ENCODE assay signal across 22 cellular contexts in genomic region chr15:56868251-56868650, GRCh38.
"Had no signal": no experiment of that assay in that cellular context is flagged by ENCODE, and none has a peak within 500 bp of the region (broad histone marks: within the 10 kb centered on the region; RNA-seq: fewer than 3 reads in every experiment).

No MANE protein-coding gene starts in this region.

- H3K27ac ChIP-seq: colonic mucosa, left ventricle myocardium inferior, lower lobe of right lung, pancreas, prostate gland, right lobe of liver, testis, tibial nerve, upper lobe of right lung had no signal

- H3K27ac Mint-ChIP-seq: naive B cell; nephron; stimulated activated effector memory CD8-positive, alpha-beta T cell treated with anti-CD3 and anti-CD28 coated beads, Interleukin-12 subunit alpha, Interleukin-12 subunit beta, amount 100 ng/mL, for 72 hours; stimulated activated naive CD8-positive, alpha-beta T cell treated with anti-CD3 and anti-CD28 coated beads, Interleukin-15, amount 100 ng/mL, for 72 hours had no signal

- H3K27me3 Mint-ChIP-seq: naive B cell; stimulated activated naive CD8-positive, alpha-beta T cell treated with anti-CD3 and anti-CD28 coated beads, Interleukin-15, amount 100 ng/mL, for 72 hours had no signal

- FAIRE-seq: pancreas had no signal

- DNase-seq: colonic mucosa; effector CD8-positive, alpha-beta T cell; gastrocnemius medialis; glutamatergic neuron; islet precursor cell; left ventricle myocardium inferior; lower lobe of right lung; mesenchymal stem cell; naive B cell; occipital lobe; pancreas; retina; right lobe of liver; stimulated activated CD4-positive, alpha-beta T cell treated with anti-CD3 and anti-CD28 coated beads, Interleukin-4, amount 100 ng/mL, for 1 hour; stimulated activated CD8-positive, alpha-beta memory T cell treated with anti-CD3 and anti-CD28 coated beads, Interleukin-4, amount 100 ng/mL, for 48 hours; stimulated activated naive CD8-positive, alpha-beta T cell treated with anti-CD3 and anti-CD28 coated beads, Interleukin-15, amount 100 ng/mL, for 72 hours; testis; upper lobe of right lung had no signal

- ATAC-seq: gastrocnemius medialis; lower lobe of right lung; pancreas; right lobe of liver; stimulated activated effector memory CD8-positive, alpha-beta T cell treated with anti-CD3 and anti-CD28 coated beads, Interleukin-12 subunit alpha, Interleukin-12 subunit beta, amount 100 ng/mL, for 72 hours; stimulated activated naive CD8-positive, alpha-beta T cell treated with anti-CD3 and anti-CD28 coated beads, Interleukin-15, amount 100 ng/mL, for 72 hours; upper lobe of right lung had no signal

- H3K4me3 ChIP-seq: colonic mucosa, gastrocnemius medialis, left ventricle myocardium inferior, lower lobe of right lung, pancreas, prostate gland, right lobe of liver, testis, tibial nerve, upper lobe of right lung had no signal

- H3K4me3 Mint-ChIP-seq: naive B cell; nephron; stimulated activated effector memory CD8-positive, alpha-beta T cell treated with anti-CD3 and anti-CD28 coated beads, Interleukin-12 subunit alpha, Interleukin-12 subunit beta, amount 100 ng/mL, for 72 hours; stimulated activated naive CD8-positive, alpha-beta T cell treated with anti-CD3 and anti-CD28 coated beads, Interleukin-15, amount 100 ng/mL, for 72 hours had no signal

- H3K36me3 ChIP-seq: colonic mucosa, gastrocnemius medialis, left ventricle myocardium inferior, lower lobe of right lung, pancreas, prostate gland, right lobe of liver, tibial nerve, upper lobe of right lung had no signal

- H3K36me3 Mint-ChIP-seq: naive B cell; stimulated activated effector memory CD8-positive, alpha-beta T cell treated with anti-CD3 and anti-CD28 coated beads, Interleukin-12 subunit alpha, Interleukin-12 subunit beta, amount 100 ng/mL, for 72 hours had no signal

- H3K9me3 Mint-ChIP-seq: naive B cell; nephron; stimulated activated effector memory CD8-positive, alpha-beta T cell treated with anti-CD3 and anti-CD28 coated beads, Interleukin-12 subunit alpha, Interleukin-12 subunit beta, amount 100 ng/mL, for 72 hours; stimulated activated naive CD8-positive, alpha-beta T cell treated with anti-CD3 and anti-CD28 coated beads, Interleukin-15, amount 100 ng/mL, for 72 hours had no signal

- H3K27me3 ChIP-seq: colonic mucosa, gastrocnemius medialis, pancreas, right lobe of liver, testis, tibial nerve, upper lobe of right lung had no signal

- H3K4me1 Mint-ChIP-seq: stimulated activated effector memory CD8-positive, alpha-beta T cell treated with anti-CD3 and anti-CD28 coated beads, Interleukin-12 subunit alpha, Interleukin-12 subunit beta, amount 100 ng/mL, for 72 hours; stimulated activated naive CD8-positive, alpha-beta T cell treated with anti-CD3 and anti-CD28 coated beads, Interleukin-15, amount 100 ng/mL, for 72 hours had no signal

- H3K9me3 ChIP-seq: colonic mucosa, gastrocnemius medialis, left ventricle myocardium inferior, lower lobe of right lung, pancreas, prostate gland, right lobe of liver, testis, tibial nerve, upper lobe of right lung had no signal

- H3K4me1 ChIP-seq: colonic mucosa, left ventricle myocardium inferior, lower lobe of right lung, prostate gland, right lobe of liver, testis, upper lobe of right lung had no signal
